ENCODE assay signal across 22 cellular contexts in the genomic region with DNA sequence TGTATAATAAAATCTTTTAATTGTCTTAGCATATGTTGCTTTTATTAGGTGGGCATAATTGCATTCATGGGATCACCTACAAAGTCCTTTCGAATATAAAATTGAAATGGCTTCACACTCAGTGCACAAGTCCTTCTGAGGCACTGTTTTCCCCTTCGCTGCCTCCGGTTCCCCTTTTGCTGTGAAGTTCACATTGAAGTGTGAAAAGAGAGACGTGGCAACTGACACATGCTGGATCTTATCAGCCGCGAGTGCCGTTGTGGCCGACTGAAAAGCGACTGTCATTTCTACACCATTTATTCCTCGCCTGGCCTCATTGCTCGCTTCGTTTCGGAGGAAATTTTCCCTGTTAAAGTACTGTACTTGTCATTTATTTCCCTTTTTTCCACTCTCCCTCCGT.
DNase-seq lines count a peak whose midpoint lies in the region; ATAC-seq lines count a peak whose summit lies in the region.
"Had no signal": no experiment of that assay in that cellular context is flagged by ENCODE, and none has a peak within 500 bp of the region (broad histone marks: within the 10 kb centered on the region; RNA-seq: fewer than 3 reads in every experiment).

No MANE protein-coding gene starts in this region.

- no peak for ATAC-seq in GM18870 (IDR thresholded peaks at IDR 0.05; ENCODE audit: unreplicated experiment)
- ATAC-seq: activated CD4-positive, alpha-beta T cell treated with anti-CD3 and anti-CD28 coated beads for 36 hours; activated T-helper 17 cell treated with anti-CD3 and anti-CD28 coated beads, Interleukin-2, amount 50 U/mL, for 72 hours; body of pancreas; Panc1 had no signal

- DNase-seq in CD1c-positive myeloid dendritic cell (ENCODE audit: extremely low spot score) (peak; percentile 39), KBM-7 (peak; percentile 72), left kidney (ENCODE audit: low read depth, low spot score) (peak; percentile 45), OCI-M2 (lab: John Stamatoyannopoulos, UW; ENCODE audit: unreplicated experiment) (no peak), SKM-1 treated with dmso at 0.1 percent for 144 hours (lab: John Stamatoyannopoulos, UW; ENCODE audit: unreplicated experiment) (no peak)
- DNase-seq in stimulated activated CD8-positive, alpha-beta memory T cell treated with anti-CD3 and anti-CD28 coated beads, Interleukin-7, amount 100 ng/mL, for 4 hours (ENCODE audit: low read depth in 2 of 2): peak; percentile 3 to 20
- DNase-seq: activated CD4-positive, alpha-beta T cell treated with anti-CD3 and anti-CD28 coated beads for 36 hours; activated naive CD4-positive, alpha-beta T cell treated with anti-CD3 and anti-CD28 coated beads, Interleukin-2, amount 50 U/mL, for 16 hours; body of pancreas; Calu3; endodermal cell; H7; MG63; NCI-H1417; NCI-H2029 treated with DMSO at 0.1 percent for 48 hours; NCI-H2227 treated with DMSO at 0.1 percent for 48 hours; NCI-H526 treated with DMSO at 0.1 percent for 48 hours; SHP77; stimulated activated CD4-positive, alpha-beta T cell treated with anti-CD3 and anti-CD28 coated beads, Interleukin-1b, Interleukin-23, amount 100 ng/mL, for 48 hours had no signal

- in situ Hi-C loops in KBM-7 (cut with MboI; ENCODE audit: low pct_unique_long_range_greater_than_20kb, low sequenced_read_pairs): no loop called here

Comparison
In these comparisons a context has a peak if more than half of its experiments do, and no peak if none do; other contexts are left out.
1. DNase-seq: peak in CD1c-positive myeloid dendritic cell (single experiment), KBM-7 (single experiment), left kidney (single experiment) and stimulated activated CD8-positive, alpha-beta memory T cell treated with anti-CD3 and anti-CD28 coated beads, Interleukin-7, amount 100 ng/mL, for 4 hours (2 of 2); none in OCI-M2 (single experiment) and SKM-1 treated with dmso at 0.1 percent for 144 hours (single experiment).